In the genomic region with DNA sequence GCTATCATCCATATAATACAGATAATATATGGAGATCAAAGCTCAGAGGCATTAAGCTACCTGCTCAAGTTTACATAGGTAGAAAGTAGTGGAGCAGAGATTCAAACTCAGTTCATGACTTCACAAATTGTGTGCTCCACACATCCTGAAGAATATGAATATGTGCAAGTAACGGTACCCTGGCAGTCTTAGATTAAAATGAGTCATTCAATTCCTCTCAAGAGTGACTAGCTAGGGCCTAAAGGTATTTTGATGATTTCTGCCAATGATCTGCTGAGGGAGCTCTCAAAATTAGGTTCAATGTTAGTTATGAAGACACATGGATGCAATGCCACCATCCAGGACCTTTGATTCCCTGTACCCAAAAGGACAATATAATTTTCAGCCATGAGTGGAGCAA, we compare ENCODE assay signal across 22 cellular contexts. TPM values are rescaled to one million over a fixed set of nuclear protein-coding genes. Genes with fewer than 3 reads are reported as not detected.
A peak's percentile ranks its signal among the peaks of the same experiment; 100 is the strongest.
DNase-seq lines count a peak whose midpoint lies in the region; ATAC-seq, FAIRE-seq and TF ChIP-seq lines count a peak whose summit lies in the region.
"Had no signal": no experiment of that assay in that cellular context is flagged by ENCODE, and none has a peak within 500 bp of the region (broad histone marks: within the 10 kb centered on the region; RNA-seq: fewer than 3 reads in every experiment).

No MANE protein-coding gene starts in this region.

- peak overlapping the region; percentile 20 for H3K27ac Mint-ChIP-seq in stimulated activated naive B cell treated with anti-CD40 and anti-IgM and Interleukin-4, amounts not matched to agents 10 μg/mL and 1 μg/mL and 100 μg/mL, for 72 hours
- H3K27ac Mint-ChIP-seq: CD8-positive, alpha-beta memory T cell; T-cell had no signal

- no peak overlapping the region for H3K27ac ChIP-seq in pancreas
- H3K27ac ChIP-seq: Peyer's patch, SK-N-MC had no signal

- H3K36me3 Mint-ChIP-seq in stimulated activated naive B cell treated with anti-CD40 and anti-IgM and Interleukin-4, amounts not matched to agents 10 μg/mL and 1 μg/mL and 100 μg/mL, for 72 hours, result no peaks in the 10 kb centered on the region
- H3K36me3 Mint-ChIP-seq: CD8-positive, alpha-beta memory T cell; T-cell had no signal

- H3K4me1 ChIP-seq in pancreas, result no peaks in the 10 kb centered on the region
- H3K4me1 ChIP-seq: BE2C, HAP-1, Peyer's patch had no signal

- H3K4me3 ChIP-seq in fibroblast of mammary gland (ENCODE audit: control insufficient read depth, low read depth, low read length), result no peak overlapping the region
- H3K4me3 ChIP-seq in pancreas, result no peak overlapping the region
- H3K4me3 ChIP-seq: HAP-1, K562, Peyer's patch, SK-N-MC had no signal

- intact Hi-C loops in pancreas (cut with DNase I), result no loop called here

- no peaks in the 10 kb centered on the region for H3K36me3 ChIP-seq in pancreas
- H3K36me3 ChIP-seq: BE2C, HAP-1, Peyer's patch had no signal

- no peaks in the 10 kb centered on the region for H3K27me3 Mint-ChIP-seq in stimulated activated naive B cell treated with anti-CD40 and anti-IgM and Interleukin-4, amounts not matched to agents 10 μg/mL and 1 μg/mL and 100 μg/mL, for 72 hours
- H3K27me3 Mint-ChIP-seq: T-cell had no signal

- no peak for TF ChIP-seq CTCF in fibroblast of mammary gland (conservative IDR thresholded peaks at IDR 0.05; ENCODE audit: control insufficient read depth, insufficient read depth, low read depth, low read length)
- TF ChIP-seq CTCF in pancreas (IDR thresholded peaks at IDR 0.05), result no peak

- DNase-seq in RKO (ENCODE audit: low spot score) (peak; percentile 24), fibroblast of mammary gland (ENCODE audit: low read depth) (peak; percentile 7), NCI-H524 treated with DMSO at 0.1 percent for 48 hours (lab: John Stamatoyannopoulos, UW) (no peak), pancreas (no peak)
- DNase-seq in stimulated activated naive B cell treated with anti-CD40 and anti-IgM and Interleukin-4, amounts not matched to agents 10 μg/mL and 1 μg/mL and 100 μg/mL, for 72 hours, result no peak
- DNase-seq: BE2C; CD8-positive, alpha-beta memory T cell; DND-41; NCI-H1436 treated with DMSO at 0.1 percent for 48 hours; NCI-H2081; NCI-H510A; NCI-H82; Peyer's patch; Right ventricle myocardium superior; T-cell had no signal

- peak; percentile 22 for ATAC-seq in HG02610 (IDR thresholded peaks at IDR 0.05; ENCODE audit: unreplicated experiment)
- ATAC-seq in stimulated activated naive B cell treated with anti-CD40 and anti-IgM and Interleukin-4, amounts not matched to agents 10 μg/mL and 1 μg/mL and 100 μg/mL, for 72 hours (replicated peaks), result no peak
- no peak for ATAC-seq in HG03439 (IDR thresholded peaks at IDR 0.05; ENCODE audit: unreplicated experiment)
- no peak for ATAC-seq in pancreas
- ATAC-seq: K562, T-cell had no signal

- H3K27me3 ChIP-seq in pancreas, result no peaks in the 10 kb centered on the region
- H3K27me3 ChIP-seq: BE2C, Peyer's patch had no signal

- H3K4me1 Mint-ChIP-seq in stimulated activated naive B cell treated with anti-CD40 and anti-IgM and Interleukin-4, amounts not matched to agents 10 μg/mL and 1 μg/mL and 100 μg/mL, for 72 hours, result peaks cover 29 to 65% of the 10 kb centered on the region in 2 donors
- H3K4me1 Mint-ChIP-seq: CD8-positive, alpha-beta memory T cell had no signal

- no peaks in the 10 kb centered on the region for H3K9me3 ChIP-seq in pancreas
- H3K9me3 ChIP-seq: BE2C, HAP-1, Peyer's patch had no signal

- H3K9me3 Mint-ChIP-seq in stimulated activated naive B cell treated with anti-CD40 and anti-IgM and Interleukin-4, amounts not matched to agents 10 μg/mL and 1 μg/mL and 100 μg/mL, for 72 hours, result peaks cover 0 to 3% of the 10 kb centered on the region in 2 donors
- H3K9me3 Mint-ChIP-seq: CD8-positive, alpha-beta memory T cell; T-cell had no signal

- WGBS in pancreas, 2 donors, result 70% methylated on average over 1 of the region's 1 CpG

- H3K4me3 Mint-ChIP-seq in stimulated activated naive B cell treated with anti-CD40 and anti-IgM and Interleukin-4, amounts not matched to agents 10 μg/mL and 1 μg/mL and 100 μg/mL, for 72 hours, result no peak overlapping the region
- H3K4me3 Mint-ChIP-seq: CD8-positive, alpha-beta memory T cell; T-cell had no signal

- no peak for FAIRE-seq in pancreas (lab: Jason Lieb, UNC)
- FAIRE-seq: D721Med, K562 had no signal

RNA-seq across cellular contexts. Expression of gene GRIP1, which starts 58.9 kb away (rescaled TPM):
- total RNA-seq in pancreas, result 1 to 10 TPM; 4.3 to 6.8 (median 5.2) TPM
- under 1 TPM; 0.89 to 0.95 TPM for polyA plus RNA-seq in pancreas
- polyA plus RNA-seq: AG04450 had no signal

Comparison
In these comparisons a context has a peak if more than half of its experiments do, and no peak if none do; other contexts are left out.
1. DNase-seq: peak in RKO (single experiment) and fibroblast of mammary gland (single experiment); none in stimulated activated naive B cell treated with anti-CD40 and anti-IgM and Interleukin-4, amounts not matched to agents 10 μg/mL and 1 μg/mL and 100 μg/mL, for 72 hours (single experiment), NCI-H524 treated with DMSO at 0.1 percent for 48 hours (single experiment) and pancreas (0 of 6).